Comparison of ENCODE assay signal across 11 cellular contexts in genomic region chr20:22582960-22583772, GRCh38. TPM values are rescaled to one million over a fixed set of nuclear protein-coding genes. Genes with fewer than 3 reads are reported as not detected.
DNase-seq lines count a peak whose midpoint lies in the region; ATAC-seq and TF ChIP-seq lines count a peak whose summit lies in the region.
"Had no signal": no experiment of that assay in that cellular context is flagged by ENCODE, and none has a peak within 500 bp of the region (broad histone marks: within the 10 kb centered on the region; RNA-seq: fewer than 3 reads in every experiment).

No MANE protein-coding gene starts in this region.

- TF ChIP-seq EP300 in esophagus muscularis mucosa (IDR thresholded peaks at IDR 0.05), result no peak

- H3K9ac ChIP-seq in ES-I3 (ENCODE audit: low read depth, low read length) (peak overlapping the region; percentile 47; the same call in 1 of the 2 replicates), NT2/D1 (ENCODE audit: insufficient read length, low read depth) (peak overlapping the region; percentile 56)

- peak overlapping the region; percentile 20 for H3K4me3 Mint-ChIP-seq in glutamatergic neuron (ENCODE audit: unreplicated experiment)
- no peak overlapping the region for H3K4me3 Mint-ChIP-seq in activated T-cell treated with anti-CD3 and anti-CD28 coated beads, Interleukin-2, amount 50 U/mL, for 4 hours

- 2% methylated on average over 41 of the region's 67 CpGs for WGBS in esophagus muscularis mucosa

- ATAC-seq in activated T-cell treated with anti-CD3 and anti-CD28 coated beads, Interleukin-2, amount 50 U/mL, for 4 hours, result no peak

- no peak overlapping the region for H3K27ac Mint-ChIP-seq in glutamatergic neuron (ENCODE audit: unreplicated experiment)

- no peak for TF ChIP-seq POLR2A in esophagus muscularis mucosa (IDR thresholded peaks at IDR 0.05; ENCODE audit: low read depth)

- H3K4me1 ChIP-seq in ES-I3 (ENCODE audit: insufficient read depth, low read length), result no peaks in the 10 kb centered on the region; the same call in 1 of the 2 replicates
- H3K4me1 ChIP-seq in NT2/D1 (ENCODE audit: insufficient read depth, insufficient read length), result no peaks in the 10 kb centered on the region
- H3K4me1 ChIP-seq in esophagus muscularis mucosa, result peaks cover 15 to 65% (median 51%) of the 10 kb centered on the region in 4 donors

- peaks cover 6% of the 10 kb centered on the region for H3K4me1 Mint-ChIP-seq in glutamatergic neuron (ENCODE audit: low read depth, unreplicated experiment)
- H3K4me1 Mint-ChIP-seq in activated T-cell treated with anti-CD3 and anti-CD28 coated beads, Interleukin-2, amount 50 U/mL, for 4 hours (ENCODE audit: low read depth), result peaks cover 2% of the 10 kb centered on the region

- TF ChIP-seq CTCF in glutamatergic neuron (IDR thresholded peaks at IDR 0.05; ENCODE audit: partially characterized antibody, unreplicated experiment) (no peak), esophagus muscularis mucosa (IDR thresholded peaks at IDR 0.05) (no peak), GM20000 (IDR thresholded peaks at IDR 0.05; ENCODE audit: extremely low read depth, missing control alignments) (no peak)

- H3K9me3 ChIP-seq in ES-I3 (ENCODE audit: control insufficient read depth, insufficient read depth, low read length), result no peaks in the 10 kb centered on the region; the same call in none of the 2 replicates
- H3K9me3 ChIP-seq in NT2/D1 (ENCODE audit: insufficient read depth, low read length), result no peaks in the 10 kb centered on the region; the same call in 1 of the 2 replicates
- H3K9me3 ChIP-seq in esophagus muscularis mucosa, result no peaks in the 10 kb centered on the region

- intact Hi-C loops in esophagus muscularis mucosa (cut with DNase I), result no loop called here

- H3K4me3 ChIP-seq in NT2/D1 (ENCODE audit: insufficient read length, low read depth), result peak overlapping the region; percentile 26
- peak overlapping the region in 2 of 4 donors; percentile 24 to 25 for H3K4me3 ChIP-seq in esophagus muscularis mucosa

- DNase-seq in NT2/D1 (ENCODE audit: low read depth, low spot score), result no peak
- peak; percentile 46 for DNase-seq in glutamatergic neuron
- DNase-seq in retina, result peak; percentile 71
- no peak for DNase-seq in midbrain (lab: John Stamatoyannopoulos, UW)
- no peak for DNase-seq in activated T-cell treated with anti-CD3 and anti-CD28 coated beads, Interleukin-2, amount 50 U/mL, for 4 hours
- no peak for DNase-seq in esophagus muscularis mucosa (ENCODE audit: extremely low spot score)
- no peak for DNase-seq in GM20000 (ENCODE audit: low spot score)
- DNase-seq: caudate nucleus, DND-41, KG1 had no signal

- no peaks in the 10 kb centered on the region for H3K36me3 Mint-ChIP-seq in glutamatergic neuron (ENCODE audit: unreplicated experiment)
- no peaks in the 10 kb centered on the region for H3K36me3 Mint-ChIP-seq in activated T-cell treated with anti-CD3 and anti-CD28 coated beads, Interleukin-2, amount 50 U/mL, for 4 hours (ENCODE audit: insufficient read depth)

- no peaks in the 10 kb centered on the region for H3K36me3 ChIP-seq in ES-I3 (ENCODE audit: insufficient read depth, low read length)
- no peaks in the 10 kb centered on the region for H3K36me3 ChIP-seq in NT2/D1 (ENCODE audit: insufficient read depth, insufficient read length, low read length)
- H3K36me3 ChIP-seq in esophagus muscularis mucosa, result no peaks in the 10 kb centered on the region

- peaks cover 97% of the 10 kb centered on the region for H3K27me3 ChIP-seq in NT2/D1 (ENCODE audit: insufficient read depth, insufficient read length)
- peaks cover 0 to 100% (median 61%) of the 10 kb centered on the region in 4 donors for H3K27me3 ChIP-seq in esophagus muscularis mucosa

- H3K27me3 Mint-ChIP-seq in glutamatergic neuron (ENCODE audit: unreplicated experiment), result peaks cover 52% of the 10 kb centered on the region
- peaks cover 71% of the 10 kb centered on the region for H3K27me3 Mint-ChIP-seq in activated T-cell treated with anti-CD3 and anti-CD28 coated beads, Interleukin-2, amount 50 U/mL, for 4 hours (ENCODE audit: low read depth)

- H3K9me3 Mint-ChIP-seq in glutamatergic neuron (ENCODE audit: unreplicated experiment), result peaks cover 7% of the 10 kb centered on the region
- H3K9me3 Mint-ChIP-seq in activated T-cell treated with anti-CD3 and anti-CD28 coated beads, Interleukin-2, amount 50 U/mL, for 4 hours, result no peaks in the 10 kb centered on the region

- no peak overlapping the region for H3K27ac ChIP-seq in esophagus muscularis mucosa (replicated peaks in 1 of 4)

RNA-seq across cellular contexts. Expression of gene FOXA2, which starts 1.2 kb away (rescaled TPM):
- total RNA-seq in glutamatergic neuron (ENCODE audit: unreplicated experiment) (not detected), esophagus muscularis mucosa (not detected)
- not detected for total RNA-seq in activated T-cell treated with anti-CD3 and anti-CD28 coated beads, Interleukin-2, amount 50 U/mL, for 4 hours

Comparison
In these comparisons a context has a peak if more than half of its experiments do, and no peak if none do; other contexts are left out.
1. DNase-seq: peak in glutamatergic neuron (single experiment) and retina (single experiment); none in NT2/D1 (single experiment), midbrain (single experiment), activated T-cell treated with anti-CD3 and anti-CD28 coated beads, Interleukin-2, amount 50 U/mL, for 4 hours (single experiment), esophagus muscularis mucosa (single experiment) and GM20000 (single experiment).